In the genomic region with DNA sequence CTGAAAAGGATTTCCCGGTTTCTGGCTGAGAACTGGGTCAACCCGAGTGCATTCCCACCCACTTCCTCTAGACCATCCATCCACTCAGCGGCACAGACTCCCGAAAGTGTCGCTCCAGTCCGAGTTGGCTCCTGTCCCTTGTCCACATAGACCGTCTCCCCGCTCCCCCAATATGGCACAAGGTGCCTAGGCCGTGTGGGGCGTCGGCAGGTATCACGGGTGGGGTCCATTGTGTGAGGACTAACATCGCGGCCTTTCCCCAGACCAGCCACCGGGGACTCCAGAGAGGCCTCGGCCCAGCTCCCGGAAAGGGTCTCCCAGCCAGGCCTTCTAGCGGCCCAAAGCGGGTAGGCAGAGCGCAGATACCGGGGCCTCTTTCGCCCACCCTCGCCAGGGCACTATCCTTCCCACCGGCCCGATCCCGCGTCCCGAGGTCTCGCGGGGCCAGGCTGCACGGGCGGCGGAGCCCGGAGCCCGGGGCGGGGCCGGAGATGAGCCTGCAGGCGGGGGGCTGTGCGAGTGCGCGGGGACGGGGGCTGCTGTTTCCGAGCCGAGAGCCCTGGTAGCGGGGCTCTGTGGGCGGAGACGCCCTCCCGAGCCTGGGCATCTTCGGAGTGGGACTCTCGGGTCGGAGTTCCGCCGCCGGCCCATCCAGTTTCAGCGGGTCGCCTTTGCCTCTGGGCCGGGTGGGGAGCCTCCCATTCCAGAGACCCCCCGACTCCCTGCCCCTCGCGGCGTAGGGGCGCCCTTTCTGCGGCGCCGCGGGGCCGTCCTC, we compare ENCODE assay signal across 1 cellular context.
TF ChIP-seq lines count a peak whose summit lies in the region.

No MANE protein-coding gene starts in this region.

TF ChIP-seq in liver, 16 proteins besides CTCF, POLR2A, EP300 and RAD21 (continued from another document):
- TF ChIP-seq REST (IDR thresholded peaks at IDR 0.05) (peak; percentile 13), ATF3 (IDR thresholded peaks at IDR 0.05) (no peak)
